ENCODE assay signal across 8 cellular contexts in genomic region chr3:150407051-150407817, GRCh38. TPM values are rescaled to one million over a fixed set of nuclear protein-coding genes. Genes with fewer than 3 reads are reported as not detected.
A peak's percentile ranks its signal among the peaks of the same experiment; 100 is the strongest.
DNase-seq lines count a peak whose midpoint lies in the region; ATAC-seq and TF ChIP-seq lines count a peak whose summit lies in the region.

No MANE protein-coding gene starts in this region.

- H3K36me3 ChIP-seq in SJCRH30, result peaks cover 18% of the 10 kb centered on the region

- peak; percentile 8 for DNase-seq in activated T-cell treated with anti-CD3 and anti-CD28 coated beads, Interleukin-2, amount 50 U/mL, for 4 hours
- DNase-seq in activated T-cell treated with anti-CD3 and anti-CD28 coated beads, Interleukin-2, amount 50 U/mL, for 1 hour, result no peak
- peak in 1 of 2 experiments; percentile 57 for DNase-seq in SJCRH30
- DNase-seq in epidermal melanocyte (ENCODE audit: insufficient read length, low spot score), result peak; percentile 27
- DNase-seq in omental fat pad (ENCODE audit: low spot score), result no peak
- DNase-seq in activated effector memory CD4-positive, alpha-beta T cell treated with anti-CD3 and anti-CD28 coated beads, Interleukin-2, amount 50 U/mL, for 16 hours, result no peak

- no peaks in the 10 kb centered on the region for H3K9me3 ChIP-seq in SJCRH30 (replicated peaks)

- no peaks in the 10 kb centered on the region for H3K9me3 Mint-ChIP-seq in activated T-cell treated with anti-CD3 and anti-CD28 coated beads, Interleukin-2, amount 50 U/mL, for 4 hours

- H3K36me3 Mint-ChIP-seq in activated T-cell treated with anti-CD3 and anti-CD28 coated beads, Interleukin-2, amount 50 U/mL, for 4 hours (ENCODE audit: insufficient read depth), result peaks cover 8% of the 10 kb centered on the region

- no peaks in the 10 kb centered on the region for H3K27me3 ChIP-seq in SJCRH30

- H3K4me1 Mint-ChIP-seq in activated T-cell treated with anti-CD3 and anti-CD28 coated beads, Interleukin-2, amount 50 U/mL, for 4 hours (ENCODE audit: low read depth), result peaks cover 14% of the 10 kb centered on the region

- peaks cover 11% of the 10 kb centered on the region for H3K4me1 ChIP-seq in SJCRH30

- H3K4me3 ChIP-seq in SJCRH30, result peak overlapping the region; percentile 84

- H3K27ac ChIP-seq in SJCRH30, result peak overlapping the region; percentile 95

- no peak for ATAC-seq in activated T-cell treated with anti-CD3 and anti-CD28 coated beads, Interleukin-2, amount 50 U/mL, for 4 hours
- ATAC-seq in omental fat pad (ENCODE audit: low FRiP score) (peak; percentile 17), GM18909 (IDR thresholded peaks at IDR 0.05; ENCODE audit: poor library complexity, unreplicated experiment) (no peak), GM19463 (IDR thresholded peaks at IDR 0.05; ENCODE audit: unreplicated experiment) (no peak)

- H3K27me3 Mint-ChIP-seq in activated T-cell treated with anti-CD3 and anti-CD28 coated beads, Interleukin-2, amount 50 U/mL, for 4 hours (ENCODE audit: low read depth), result no peaks in the 10 kb centered on the region

- H3K4me3 Mint-ChIP-seq in activated T-cell treated with anti-CD3 and anti-CD28 coated beads, Interleukin-2, amount 50 U/mL, for 4 hours, result peak overlapping the region; percentile 97

- TF ChIP-seq CTCF in omental fat pad (IDR thresholded peaks at IDR 0.05), result no peak

RNA-seq across cellular contexts. Expression of gene TSC22D2, which starts 0.9 kb away (rescaled TPM):
- 10 to 100 TPM; 19.5 to 20.9 (median 20.6) TPM for total RNA-seq in activated T-cell treated with anti-CD3 and anti-CD28 coated beads, Interleukin-2, amount 50 U/mL, for 4 hours
- total RNA-seq in SJCRH30 (2014; rRNA removed; shearing (Covaris generic)), result 37.1 and 44.5 TPM in 2 replicates
- total RNA-seq in omental fat pad, result 10 to 100 TPM; 15.8 to 66.2 (median 22.9) TPM

Comparison
In these comparisons a context has a peak if more than half of its experiments do, and no peak if none do; other contexts are left out.
1. DNase-seq: peak in activated T-cell treated with anti-CD3 and anti-CD28 coated beads, Interleukin-2, amount 50 U/mL, for 4 hours (single experiment) and epidermal melanocyte (single experiment); none in activated T-cell treated with anti-CD3 and anti-CD28 coated beads, Interleukin-2, amount 50 U/mL, for 1 hour (single experiment), omental fat pad (single experiment) and activated effector memory CD4-positive, alpha-beta T cell treated with anti-CD3 and anti-CD28 coated beads, Interleukin-2, amount 50 U/mL, for 16 hours (single experiment).